8 cellular contexts compared by ENCODE assay signal in the genomic region with DNA sequence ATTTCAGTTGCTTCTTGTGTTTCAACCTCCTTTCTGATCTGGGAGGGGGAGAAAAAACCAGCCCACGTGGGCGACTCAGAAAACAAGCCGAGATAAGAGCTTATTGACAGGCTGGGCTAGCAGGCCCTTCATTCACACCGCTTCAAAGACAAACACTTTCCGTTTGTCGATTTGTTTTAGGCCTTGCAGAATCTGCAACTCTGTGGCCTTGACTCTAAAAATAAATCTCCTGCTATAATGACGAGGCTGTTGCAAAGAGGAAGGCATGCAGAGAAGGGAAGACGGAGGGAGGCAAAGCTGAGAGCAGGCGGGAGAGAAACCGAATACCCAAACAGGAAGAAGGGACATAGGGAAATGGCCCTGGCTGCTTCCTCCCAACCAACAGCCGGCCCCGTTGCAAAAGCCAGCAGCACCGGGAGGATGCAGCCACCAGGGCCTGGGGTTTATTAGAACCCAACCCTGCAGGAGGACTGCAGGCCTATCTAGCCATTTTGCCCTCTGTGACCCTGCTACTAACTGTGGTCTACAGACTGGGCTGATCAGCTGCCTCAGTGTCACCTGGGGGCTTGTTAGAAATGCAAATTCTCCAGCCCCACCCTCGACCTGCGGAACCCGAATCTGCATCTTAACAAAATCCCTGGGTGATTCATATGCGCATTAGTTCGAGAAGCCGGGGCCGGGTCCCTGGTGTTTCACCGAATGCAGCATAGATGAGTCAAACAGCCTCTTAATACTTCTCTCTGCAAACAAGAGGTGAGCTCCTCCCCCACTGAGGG.
DNase-seq lines count a peak whose midpoint lies in the region; ATAC-seq and TF ChIP-seq lines count a peak whose summit lies in the region.

No MANE protein-coding gene starts in this region.

- BruUV-seq in OCI-LY7 (replicated peaks; lab: Mats Ljungman, UMichigan): no TSS peak

- no peaks in the 10 kb centered on the region for H3K9me2 ChIP-seq in OCI-LY7 (ENCODE audit: insufficient read depth, low read length)

- no peaks in the 10 kb centered on the region for H3K27me3 ChIP-seq in iPS-20b (ENCODE audit: insufficient read depth, low read length)

- POLR2A ChIA-PET in OCI-LY7 (lab: Charles Lee): interaction anchor here (1.3 kb wide), 1 partner anchor 14 kb away, joined by 3 read pairs; no protein-coding TSS in a partner anchor

- ATAC-seq in HG02884 (IDR thresholded peaks at IDR 0.05; ENCODE audit: unreplicated experiment): no peak
- no peak for ATAC-seq in GM21381 (IDR thresholded peaks at IDR 0.05; ENCODE audit: unreplicated experiment)

- H3K9ac ChIP-seq in iPS-20b (ENCODE audit: low read depth, low read length): peak overlapping the region; percentile 73; the same call in 1 of the 2 replicates

- H3K4me3 ChIP-seq in OCI-LY7 (ENCODE audit: low read depth, low read length, poor library complexity, severe bottlenecking) (no peak overlapping the region), iPS-20b (ENCODE audit: low read length) (peak overlapping the region; percentile 49; the same call in 1 of the 2 replicates)

- H3K79me2 ChIP-seq in OCI-LY7 (ENCODE audit: insufficient read depth, low read depth, low read length): no peaks in the 10 kb centered on the region

- no peaks in the 10 kb centered on the region for H3K36me3 ChIP-seq in OCI-LY7 (ENCODE audit: insufficient read depth, low read length)
- no peaks in the 10 kb centered on the region for H3K36me3 ChIP-seq in iPS-20b (ENCODE audit: insufficient read depth, low read depth, low read length)

- peak; percentile 45 for DNase-seq in DMS53 treated with DMSO at 0.1 percent for 48 hours (lab: John Stamatoyannopoulos, UW; ENCODE audit: unreplicated experiment)
- no peak for DNase-seq in OCI-LY7 (ENCODE audit: low spot score)
- peak; percentile 45 for DNase-seq in activated T-helper 9 cell treated with anti-CD3 and anti-CD28 coated beads, Interleukin-2, amount 50 U/mL, for 16 hours (ENCODE audit: low read depth)
- DNase-seq in stimulated activated CD4-positive, alpha-beta T cell treated with anti-CD3 and anti-CD28 coated beads, Interleukin-1b, Interleukin-23, amount 100 ng/mL, for 4 hours (ENCODE audit: low read depth in 2 of 2): peak; percentile 42 to 53
- DNase-seq in NAMALWA (ENCODE audit: low spot score): no peak

- H3K4me2 ChIP-seq in OCI-LY7 (ENCODE audit: low read length): peak overlapping the region; percentile 34

- TF ChIP-seq CTCF in OCI-LY7 (conservative IDR thresholded peaks at IDR 0.05; ENCODE audit: low read length): no peak

- intact Hi-C loops in OCI-LY7 (cut with micrococcal nuclease; ENCODE audit: unreplicated experiment): no loop called here

- no peaks in the 10 kb centered on the region for H4K20me1 ChIP-seq in OCI-LY7 (ENCODE audit: insufficient read depth, low read length)

- peaks cover 35% of the 10 kb centered on the region for H3K4me1 ChIP-seq in OCI-LY7 (ENCODE audit: insufficient read depth, low read length, poor library complexity, severe bottlenecking)
- peaks cover 36% of the 10 kb centered on the region for H3K4me1 ChIP-seq in iPS-20b (ENCODE audit: insufficient read depth, low read length)

- H3K9me3 ChIP-seq in OCI-LY7 (ENCODE audit: low read length): no peaks in the 10 kb centered on the region
- no peaks in the 10 kb centered on the region for H3K9me3 ChIP-seq in iPS-20b (ENCODE audit: insufficient read depth, low read depth, low read length)

- H2AFZ ChIP-seq in OCI-LY7 (ENCODE audit: low read length): peak overlapping the region; percentile 61; the same call in 1 of the 2 replicates

- CTCF ChIA-PET in OCI-LY7 (lab: Charles Lee; ENCODE audit: unreplicated experiment): no interaction called here

- no peak overlapping the region for H3K27ac ChIP-seq in OCI-LY7 (ENCODE audit: low read depth, low read length, poor library complexity, severe bottlenecking)
- H3K27ac ChIP-seq in iPS-20b (ENCODE audit: low read length): peak overlapping the region; percentile 69

Comparison
In these comparisons a context has a peak if more than half of its experiments do, and no peak if none do; other contexts are left out.
1. DNase-seq: peak in DMS53 treated with DMSO at 0.1 percent for 48 hours (single experiment), activated T-helper 9 cell treated with anti-CD3 and anti-CD28 coated beads, Interleukin-2, amount 50 U/mL, for 16 hours (single experiment) and stimulated activated CD4-positive, alpha-beta T cell treated with anti-CD3 and anti-CD28 coated beads, Interleukin-1b, Interleukin-23, amount 100 ng/mL, for 4 hours (2 of 2); none in OCI-LY7 (single experiment) and NAMALWA (single experiment).